In the genomic region with DNA sequence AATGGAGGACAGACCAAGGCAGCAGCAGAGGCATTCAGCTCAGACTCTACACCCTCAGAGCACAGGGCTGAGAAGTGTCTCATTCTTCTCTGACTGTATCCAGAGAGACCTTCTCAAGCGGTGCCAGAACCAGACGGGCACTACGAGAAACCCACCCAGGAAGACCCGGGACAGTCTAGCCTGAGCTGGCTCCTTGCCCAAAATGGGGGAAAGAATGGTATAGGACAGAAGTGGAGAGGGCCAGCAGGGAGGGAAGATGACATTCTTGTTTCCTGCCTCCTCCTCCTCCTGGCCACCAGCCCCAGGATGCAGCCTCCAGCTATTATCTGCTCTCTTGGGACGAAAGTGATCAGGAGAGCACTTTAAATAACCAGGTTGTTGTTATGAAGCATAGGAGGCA, we compare ENCODE assay signal across 24 cellular contexts. TPM values are rescaled to one million over a fixed set of nuclear protein-coding genes. Genes with fewer than 3 reads are reported as not detected.
DNase-seq lines count a peak whose midpoint lies in the region; ATAC-seq and TF ChIP-seq lines count a peak whose summit lies in the region.
"Had no signal": no experiment of that assay in that cellular context is flagged by ENCODE, and none has a peak within 500 bp of the region (broad histone marks: within the 10 kb centered on the region; RNA-seq: fewer than 3 reads in every experiment).

No MANE protein-coding gene starts in this region.

- H3K27ac ChIP-seq in heart right ventricle (no peak overlapping the region), OCI-LY1 (ENCODE audit: low read depth, low read length, poor library complexity, severe bottlenecking) (peak overlapping the region; percentile 96), neural progenitor cell (no peak overlapping the region), right lobe of liver (no peak overlapping the region)
- H3K27ac ChIP-seq: GM23248, RWPE1 had no signal

- CTCF ChIA-PET in MCF 10A (lab: Yijun Ruan, JAX), result interaction anchor here (0.6 to 5.1 kb wide), 5 partner anchors 8 to 421 kb away, joined by 3 to 41 read pairs (median 4); no protein-coding TSS in a partner anchor

- no peaks in the 10 kb centered on the region for H3K36me3 Mint-ChIP-seq in neural progenitor cell
- no peaks in the 10 kb centered on the region for H3K36me3 Mint-ChIP-seq in MCF 10A (ENCODE audit: insufficient read depth, unreplicated experiment)
- H3K36me3 Mint-ChIP-seq: CD4-positive, CD25-positive, alpha-beta regulatory T cell had no signal

- no peak for TF ChIP-seq POLR2A in right lobe of liver (IDR thresholded peaks at IDR 0.05)

- ATAC-seq in Right ventricle myocardium inferior (no peak), heart right ventricle (no peak), right lobe of liver (no peak), HG02981 (IDR thresholded peaks at IDR 0.05; ENCODE audit: unreplicated experiment) (no peak)
- ATAC-seq: PC-3 had no signal

- H4K20me1 ChIP-seq in OCI-LY1 (ENCODE audit: insufficient read depth, low read length), result no peaks in the 10 kb centered on the region
- no peaks in the 10 kb centered on the region for H4K20me1 ChIP-seq in neural progenitor cell (ENCODE audit: low read depth)

- H3K9ac ChIP-seq in OCI-LY1 (ENCODE audit: low read length) (peak overlapping the region; percentile 63), neural progenitor cell (no peak overlapping the region)
- H3K9ac ChIP-seq: GM23248 had no signal

- WGBS in heart right ventricle, 2 donors, result 50 to 67% methylated on average over 5 of the region's 5 CpGs
- WGBS in right lobe of liver (ENCODE audit: insufficient coverage, low coverage, low lambda C conversion rate, missing lambda C conversion rate), result 48% methylated on average over 4 of the region's 5 CpGs

- H3K4me1 ChIP-seq in heart right ventricle (peaks cover 0 to 26% (median 6%) of the 10 kb centered on the region in 9 donors), OCI-LY1 (ENCODE audit: insufficient read depth, low read length, severe bottlenecking) (peaks cover 99% of the 10 kb centered on the region), neural progenitor cell (peaks cover 34% of the 10 kb centered on the region), right lobe of liver (no peaks in the 10 kb centered on the region)
- H3K4me1 ChIP-seq: HAP-1 had no signal

- DNase-seq in Right ventricle myocardium inferior (ENCODE audit: missing footprints), result peak; percentile 27
- no peak for DNase-seq in heart right ventricle
- DNase-seq in neural progenitor cell (ENCODE audit: low spot score), result no peak
- DNase-seq in right lobe of liver, result no peak
- no peak for DNase-seq in MCF 10A (ENCODE audit: unreplicated experiment)
- DNase-seq: ACHN; CD4-positive, CD25-positive, alpha-beta regulatory T cell; COR-L47; DMS 273 treated with DMSO at 0.1 percent for 48 hours; GF-D8; GM23248; Kasumi-1; NCI-H1092 treated with DMSO at 0.1 percent for 48 hours; NCI-H1694; NCI-H2081 treated with DMSO at 0.1 percent for 48 hours; NCI-H526 treated with DMSO at 0.1 percent for 48 hours; NK-92 treated with Interleukin-12 subunit alpha and Interleukin-12 subunit beta, amount 100 ng/mL, for 24 hours; PC-3 had no signal

- H2AFZ ChIP-seq in OCI-LY1 (ENCODE audit: low read length) (no peak overlapping the region), neural progenitor cell (replicated peaks) (no peak overlapping the region)
- H2AFZ ChIP-seq: GM23248 had no signal

- H3K9me2 ChIP-seq in OCI-LY1 (ENCODE audit: low read depth, low read length), result no peaks in the 10 kb centered on the region

- H3K27me3 ChIP-seq in heart right ventricle (peaks cover 0 to 27% (median 4%) of the 10 kb centered on the region in 7 donors), OCI-LY1 (ENCODE audit: insufficient read depth, low read length) (no peaks in the 10 kb centered on the region), neural progenitor cell (no peaks in the 10 kb centered on the region), right lobe of liver (no peaks in the 10 kb centered on the region)

- no peaks in the 10 kb centered on the region; the same call in 1 of the 2 replicates for H3F3A ChIP-seq in OCI-LY1 (ENCODE audit: insufficient read depth, low read length)
- H3F3A ChIP-seq in neural progenitor cell (ENCODE audit: low read depth), result peaks cover 25% of the 10 kb centered on the region

- POLR2A ChIA-PET in MCF 10A (lab: Yijun Ruan, JAX), result no interaction called here

- intact Hi-C loops in Right ventricle myocardium inferior (cut with DNase I), result no loop called here
- intact Hi-C loops in heart right ventricle (cut with DNase I), result no loop called here
- intact Hi-C loops in right lobe of liver (cut with DNase I), result no loop called here
- intact Hi-C loops in MCF 10A (cut with micrococcal nuclease), result no loop called here

- no peak for TF ChIP-seq CTCF in heart right ventricle (IDR thresholded peaks at IDR 0.05)
- TF ChIP-seq CTCF in OCI-LY1 (IDR thresholded peaks at IDR 0.05; ENCODE audit: low read length), result no peak
- no peak for TF ChIP-seq CTCF in neural progenitor cell (IDR thresholded peaks at IDR 0.05)
- no peak for TF ChIP-seq CTCF in right lobe of liver (IDR thresholded peaks at IDR 0.05)
- TF ChIP-seq CTCF in MCF 10A (IDR thresholded peaks at IDR 0.05; ENCODE audit: unreplicated experiment), result no peak

- no peaks in the 10 kb centered on the region for H3K36me3 ChIP-seq in heart right ventricle
- H3K36me3 ChIP-seq in OCI-LY1 (ENCODE audit: insufficient read depth, low read length), result no peaks in the 10 kb centered on the region
- peaks cover under 1% of the 10 kb centered on the region for H3K36me3 ChIP-seq in neural progenitor cell
- no peaks in the 10 kb centered on the region for H3K36me3 ChIP-seq in right lobe of liver
- H3K36me3 ChIP-seq: HAP-1 had no signal

- H3K4me3 Mint-ChIP-seq in neural progenitor cell (no peak overlapping the region), MCF 10A (ENCODE audit: unreplicated experiment) (no peak overlapping the region)
- H3K4me3 Mint-ChIP-seq: CD4-positive, CD25-positive, alpha-beta regulatory T cell; IgD-negative memory B cell; T-helper 1 cell treated with Interleukin-12 subunit alpha and Interleukin-12 subunit beta and Interleukin-4 antibody, amounts not matched to agents 30 μg/mL and 1 μg/mL, for 36 hours had no signal

- H3K4me2 ChIP-seq in OCI-LY1 (ENCODE audit: low read length), result peak overlapping the region; percentile 48
- no peak overlapping the region for H3K4me2 ChIP-seq in neural progenitor cell

- H3K9me3 Mint-ChIP-seq in neural progenitor cell (no peaks in the 10 kb centered on the region), MCF 10A (ENCODE audit: unreplicated experiment) (no peaks in the 10 kb centered on the region)
- H3K9me3 Mint-ChIP-seq: IgD-negative memory B cell; T-helper 1 cell treated with Interleukin-12 subunit alpha and Interleukin-12 subunit beta and Interleukin-4 antibody, amounts not matched to agents 30 μg/mL and 1 μg/mL, for 36 hours had no signal

- no peak overlapping the region for H3K4me3 ChIP-seq in heart right ventricle
- H3K4me3 ChIP-seq in OCI-LY1 (ENCODE audit: low read depth, low read length, poor library complexity, severe bottlenecking), result peak overlapping the region; percentile 12
- no peak overlapping the region for H3K4me3 ChIP-seq in neural progenitor cell
- H3K4me3 ChIP-seq in right lobe of liver, result no peak overlapping the region
- H3K4me3 ChIP-seq: GM23248, HAP-1 had no signal

- H3K4me1 Mint-ChIP-seq in neural progenitor cell (peaks cover 64% of the 10 kb centered on the region), MCF 10A (ENCODE audit: insufficient read depth, unreplicated experiment) (no peaks in the 10 kb centered on the region)
- H3K4me1 Mint-ChIP-seq: CD4-positive, CD25-positive, alpha-beta regulatory T cell had no signal

- H3K9me3 ChIP-seq in heart right ventricle, result no peaks in the 10 kb centered on the region
- no peaks in the 10 kb centered on the region for H3K9me3 ChIP-seq in OCI-LY1 (ENCODE audit: low read length)
- no peaks in the 10 kb centered on the region for H3K9me3 ChIP-seq in neural progenitor cell (ENCODE audit: low read depth)
- H3K9me3 ChIP-seq in right lobe of liver, result no peaks in the 10 kb centered on the region
- H3K9me3 ChIP-seq: HAP-1 had no signal

- H3K27me3 Mint-ChIP-seq in neural progenitor cell (ENCODE audit: insufficient read depth, low read depth), result peaks cover 15% of the 10 kb centered on the region
- peaks cover 93% of the 10 kb centered on the region for H3K27me3 Mint-ChIP-seq in MCF 10A (ENCODE audit: insufficient read depth, unreplicated experiment)

- H3K27ac Mint-ChIP-seq in neural progenitor cell, result peak overlapping the region; percentile 38
- no peak overlapping the region for H3K27ac Mint-ChIP-seq in MCF 10A (ENCODE audit: low read depth, unreplicated experiment)
- H3K27ac Mint-ChIP-seq: T-helper 1 cell treated with Interleukin-12 subunit alpha and Interleukin-12 subunit beta and Interleukin-4 antibody, amounts not matched to agents 30 μg/mL and 1 μg/mL, for 36 hours had no signal

- BruUV-seq in MCF 10A (replicated peaks; lab: Mats Ljungman, UMichigan), result no TSS peak

- H3K79me2 ChIP-seq in OCI-LY1 (ENCODE audit: insufficient read depth, low read length) (no peaks in the 10 kb centered on the region), neural progenitor cell (ENCODE audit: low read depth) (no peaks in the 10 kb centered on the region)

RNA-seq across cellular contexts. Expression of gene PRELP, which starts 22.6 kb away (rescaled TPM):
- total RNA-seq in Right ventricle myocardium inferior, result 27.1 TPM
- 10 to 100 TPM in 7 of 10 donors, 1 to 10 TPM in 3; 3.3 to 37.1 (median 14.1) TPM for total RNA-seq in heart right ventricle
- polyA plus RNA-seq in heart right ventricle, result 10 to 100 TPM; 15.0 to 15.3 TPM
- 0.26 and 0.34 TPM in 2 replicates for total RNA-seq in neural progenitor cell (ENCODE audit: low replicate concordance)
- 10 to 100 TPM in 1 of 6 experiments, 1 to 10 TPM in 5; 3.8 to 10.8 (median 5.4) TPM for total RNA-seq in right lobe of liver
- not detected in 2 replicates for total RNA-seq in MCF 10A (2022)
- total RNA-seq: CD4-positive, CD25-positive, alpha-beta regulatory T cell; PC-3 had no signal
- polyA plus RNA-seq: CD4-positive, CD25-positive, alpha-beta regulatory T cell; IgD-negative memory B cell had no signal

RNA-seq across cellular contexts. Expression of gene OPTC, which starts 40.9 kb away (rescaled TPM):
- total RNA-seq in Right ventricle myocardium inferior (not detected), heart right ventricle (not detected), neural progenitor cell (ENCODE audit: low replicate concordance) (0.50 TPM in 1 of 2 replicates, not detected in the other), right lobe of liver (not detected), MCF 10A (2022) (not detected in 2 replicates)
- polyA plus RNA-seq in heart right ventricle, result not detected
- total RNA-seq: CD4-positive, CD25-positive, alpha-beta regulatory T cell; GM23248; PC-3 had no signal
- polyA plus RNA-seq: CD4-positive, CD25-positive, alpha-beta regulatory T cell; GM23248; IgD-negative memory B cell had no signal
